Comparison of ENCODE assay signal across 1 cellular context in the genomic region with DNA sequence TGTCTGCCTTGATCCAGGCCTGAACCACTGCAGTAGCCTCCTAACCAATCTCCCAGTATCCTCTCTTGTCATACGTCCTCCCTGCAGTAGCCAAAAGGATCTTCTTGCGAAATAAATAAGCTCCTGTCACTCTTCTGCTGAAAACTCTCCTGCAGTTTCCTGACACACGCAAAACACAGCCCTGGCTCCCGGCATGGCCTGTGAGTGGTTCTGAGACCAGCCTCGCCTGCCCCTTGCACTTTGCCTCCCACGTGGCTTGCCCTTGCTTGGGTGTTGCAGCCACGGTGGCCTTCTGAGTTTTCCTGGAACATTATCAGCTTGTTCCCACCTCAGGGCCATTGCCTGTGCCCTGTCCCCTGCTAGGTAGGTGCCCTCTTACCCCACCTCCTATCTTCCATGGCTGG.
TF ChIP-seq lines count a peak whose summit lies in the region.

No MANE protein-coding gene starts in this region.

TF ChIP-seq in HepG2, 621 proteins besides CTCF, POLR2A, EP300 and RAD21 (continued from another document and continues in another):
- TF ChIP-seq ATF4 (CRISPR knock-in tag; IDR thresholded peaks at IDR 0.05): no peak
- peak; percentile 70; the same call in 1 of the 2 replicates for TF ChIP-seq ZNF350 (CRISPR knock-in tag; IDR thresholded peaks at IDR 0.05; ENCODE audit: borderline replicate concordance, low read depth)
- no peak for TF ChIP-seq ZFP62 (CRISPR knock-in tag; IDR thresholded peaks at IDR 0.05)
- TF ChIP-seq ZSCAN21 (CRISPR knock-in tag; IDR thresholded peaks at IDR 0.05; ENCODE audit: borderline replicate concordance): no peak
- TF ChIP-seq ZNF768 (CRISPR knock-in tag; IDR thresholded peaks at IDR 0.05): no peak
- TF ChIP-seq ZBTB8A (CRISPR knock-in tag; IDR thresholded peaks at IDR 0.05; ENCODE audit: borderline replicate concordance, low read depth): no peak
- TF ChIP-seq ZNF646 (CRISPR knock-in tag; IDR thresholded peaks at IDR 0.05): no peak
- TF ChIP-seq ZNF333 (CRISPR knock-in tag; IDR thresholded peaks at IDR 0.05; ENCODE audit: borderline replicate concordance): no peak
- no peak for TF ChIP-seq JUND (CRISPR knock-in tag; IDR thresholded peaks at IDR 0.05)
- TF ChIP-seq, protein P1, sequence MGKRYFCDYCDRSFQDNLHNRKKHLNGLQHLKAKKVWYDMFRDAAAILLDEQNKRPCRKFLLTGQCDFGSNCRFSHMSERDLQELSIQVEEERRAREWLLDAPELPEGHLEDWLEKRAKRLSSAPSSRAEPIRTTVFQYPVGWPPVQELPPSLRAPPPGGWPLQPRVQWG (CRISPR knock-in tag; IDR thresholded peaks at IDR 0.05; ENCODE audit: borderline replicate concordance, low read depth): no peak
- TF ChIP-seq ZNF335 (CRISPR knock-in tag; IDR thresholded peaks at IDR 0.05): peak; percentile 73; the same call in 1 of the 2 replicates
- TF ChIP-seq MED1 (CRISPR knock-in tag; IDR thresholded peaks at IDR 0.05): peak; percentile 87
- no peak for TF ChIP-seq CBX1 (IDR thresholded peaks at IDR 0.05; ENCODE audit: low read depth)
- no peak for TF ChIP-seq ZNF431 (CRISPR knock-in tag; IDR thresholded peaks at IDR 0.05; ENCODE audit: borderline replicate concordance, low read depth)
- TF ChIP-seq ZNF234 (CRISPR knock-in tag; conservative IDR thresholded peaks at IDR 0.05): no peak
- 0 out of 2 replicates have a peak, but pooled peaks have one; percentile 61 for TF ChIP-seq SMYD3 (CRISPR knock-in tag; IDR thresholded peaks at IDR 0.05)
- TF ChIP-seq, protein P2, sequence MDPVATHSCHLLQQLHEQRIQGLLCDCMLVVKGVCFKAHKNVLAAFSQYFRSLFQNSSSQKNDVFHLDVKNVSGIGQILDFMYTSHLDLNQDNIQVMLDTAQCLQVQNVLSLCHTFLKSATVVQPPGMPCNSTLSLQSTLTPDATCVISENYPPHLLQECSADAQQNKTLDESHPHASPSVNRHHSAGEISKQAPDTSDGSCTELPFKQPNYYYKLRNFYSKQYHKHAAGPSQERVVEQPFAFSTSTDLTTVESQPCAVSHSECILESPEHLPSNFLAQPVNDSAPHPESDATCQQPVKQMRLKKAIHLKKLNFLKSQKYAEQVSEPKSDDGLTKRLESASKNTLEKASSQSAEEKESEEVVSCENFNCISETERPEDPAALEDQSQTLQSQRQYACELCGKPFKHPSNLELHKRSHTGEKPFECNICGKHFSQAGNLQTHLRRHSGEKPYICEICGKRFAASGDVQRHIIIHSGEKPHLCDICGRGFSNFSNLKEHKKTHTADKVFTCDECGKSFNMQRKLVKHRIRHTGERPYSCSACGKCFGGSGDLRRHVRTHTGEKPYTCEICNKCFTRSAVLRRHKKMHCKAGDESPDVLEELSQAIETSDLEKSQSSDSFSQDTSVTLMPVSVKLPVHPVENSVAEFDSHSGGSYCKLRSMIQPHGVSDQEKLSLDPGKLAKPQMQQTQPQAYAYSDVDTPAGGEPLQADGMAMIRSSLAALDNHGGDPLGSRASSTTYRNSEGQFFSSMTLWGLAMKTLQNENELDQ (CRISPR knock-in tag; IDR thresholded peaks at IDR 0.05; ENCODE audit: borderline replicate concordance): no peak
- TF ChIP-seq ZC3H4 (CRISPR knock-in tag; IDR thresholded peaks at IDR 0.05; ENCODE audit: borderline replicate concordance): no peak
- no peak for TF ChIP-seq SP5 (CRISPR knock-in tag; IDR thresholded peaks at IDR 0.05; ENCODE audit: borderline replicate concordance, low read depth)
- no peak for TF ChIP-seq ZNF280D (CRISPR knock-in tag; IDR thresholded peaks at IDR 0.05)
- TF ChIP-seq SP4 (CRISPR knock-in tag; IDR thresholded peaks at IDR 0.05): peak; percentile 59
- TF ChIP-seq ZNF564 (CRISPR knock-in tag; IDR thresholded peaks at IDR 0.05): no peak
- peak; percentile 61; the same call in 1 of the 2 replicates for TF ChIP-seq ZNF772 (CRISPR knock-in tag; IDR thresholded peaks at IDR 0.05)
- TF ChIP-seq ARNT (IDR thresholded peaks at IDR 0.05): no peak
- TF ChIP-seq NFKB2 (CRISPR knock-in tag; IDR thresholded peaks at IDR 0.05; ENCODE audit: borderline replicate concordance): peak; percentile 85; the same call in 1 of the 2 replicates
- TF ChIP-seq, protein P3, sequence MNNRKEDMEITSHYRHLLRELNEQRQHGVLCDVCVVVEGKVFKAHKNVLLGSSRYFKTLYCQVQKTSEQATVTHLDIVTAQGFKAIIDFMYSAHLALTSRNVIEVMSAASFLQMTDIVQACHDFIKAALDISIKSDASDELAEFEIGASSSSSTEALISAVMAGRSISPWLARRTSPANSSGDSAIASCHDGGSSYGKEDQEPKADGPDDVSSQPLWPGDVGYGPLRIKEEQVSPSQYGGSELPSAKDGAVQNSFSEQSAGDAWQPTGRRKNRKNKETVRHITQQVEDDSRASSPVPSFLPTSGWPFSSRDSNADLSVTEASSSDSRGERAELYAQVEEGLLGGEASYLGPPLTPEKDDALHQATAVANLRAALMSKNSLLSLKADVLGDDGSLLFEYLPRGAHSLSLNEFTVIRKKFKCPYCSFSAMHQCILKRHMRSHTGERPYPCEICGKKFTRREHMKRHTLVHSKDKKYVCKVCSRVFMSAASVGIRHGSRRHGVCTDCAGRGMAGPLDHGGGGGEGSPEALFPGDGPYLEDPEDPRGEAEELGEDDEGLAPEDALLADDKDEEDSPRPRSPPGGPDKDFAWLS (CRISPR knock-in tag; IDR thresholded peaks at IDR 0.05; ENCODE audit: borderline replicate concordance): no peak
- TF ChIP-seq ELF4 (CRISPR knock-in tag; IDR thresholded peaks at IDR 0.05; ENCODE audit: borderline replicate concordance): no peak
- no peak for TF ChIP-seq ZNF224 (CRISPR knock-in tag; IDR thresholded peaks at IDR 0.05)
- no peak for TF ChIP-seq ZNF484 (CRISPR knock-in tag; IDR thresholded peaks at IDR 0.05; ENCODE audit: borderline replicate concordance, low read depth)
- TF ChIP-seq ZBED4 (CRISPR knock-in tag; IDR thresholded peaks at IDR 0.05; ENCODE audit: borderline replicate concordance): no peak; the same call in 1 of the 2 replicates
- TF ChIP-seq ZNF678 (CRISPR knock-in tag; IDR thresholded peaks at IDR 0.05): no peak
- TF ChIP-seq PAF1 (CRISPR knock-in tag; IDR thresholded peaks at IDR 0.05): no peak
- TF ChIP-seq ZIK1 (CRISPR knock-in tag; IDR thresholded peaks at IDR 0.05; ENCODE audit: borderline replicate concordance, low read depth): no peak
- peak; percentile 74 for TF ChIP-seq ZNF143 (CRISPR knock-in tag; IDR thresholded peaks at IDR 0.05)
- TF ChIP-seq ZFP90 (CRISPR knock-in tag; IDR thresholded peaks at IDR 0.05; ENCODE audit: borderline replicate concordance): no peak
- TF ChIP-seq ZNF343 (CRISPR knock-in tag; IDR thresholded peaks at IDR 0.05): no peak
- peak; percentile 81 for TF ChIP-seq ZNF501 (CRISPR knock-in tag; IDR thresholded peaks at IDR 0.05)
- TF ChIP-seq ZBTB38 (CRISPR knock-in tag; IDR thresholded peaks at IDR 0.05): peak; percentile 62
- no peak for TF ChIP-seq ELK4 (CRISPR knock-in tag; IDR thresholded peaks at IDR 0.05; ENCODE audit: borderline replicate concordance)
- TF ChIP-seq TBX2 (CRISPR knock-in tag; IDR thresholded peaks at IDR 0.05; ENCODE audit: borderline replicate concordance): peak; percentile 69; the same call in 1 of the 2 replicates
